17 cellular contexts compared by ENCODE assay signal in the genomic region with DNA sequence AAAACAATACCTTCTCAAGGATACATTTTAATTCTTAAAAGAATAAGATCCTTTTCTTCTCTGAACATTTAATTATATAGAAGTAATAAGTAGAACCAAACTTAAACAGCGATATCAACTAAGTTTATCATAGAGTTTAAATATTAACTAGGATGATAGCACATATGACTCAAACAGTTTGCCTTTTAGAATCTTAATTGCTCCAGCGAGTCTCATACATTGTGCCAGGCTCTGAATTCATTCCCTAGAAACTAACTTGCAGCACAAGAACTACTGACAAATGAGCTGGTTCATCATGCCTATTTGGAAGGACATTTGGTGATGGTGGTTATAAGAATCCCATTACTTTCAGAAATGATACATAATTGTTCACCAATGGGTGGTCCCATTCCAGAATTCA.
"Had no signal": no experiment of that assay in that cellular context is flagged by ENCODE, and none has a peak within 500 bp of the region (broad histone marks: within the 10 kb centered on the region; RNA-seq: fewer than 3 reads in every experiment).

No MANE protein-coding gene starts in this region.

- H3K4me3 Mint-ChIP-seq: dendritic cell treated with granulocyte-macrophage colony-stimulating factor and Interleukin-4, amounts not matched to agents 40 ng/mL and 50 ng/mL, for 4 days; mesothelial cell of epicardium had no signal

- H3K4me3 ChIP-seq: colonic mucosa, dorsolateral prefrontal cortex, esophagus muscularis mucosa, gastroesophageal sphincter, heart left ventricle, left lung, lower lobe of right lung had no signal

- H3K9me3 ChIP-seq: colonic mucosa, esophagus muscularis mucosa, gastroesophageal sphincter, heart left ventricle, left lung, lower lobe of right lung had no signal

- H3K27ac Mint-ChIP-seq: dendritic cell treated with granulocyte-macrophage colony-stimulating factor and Interleukin-4, amounts not matched to agents 40 ng/mL and 50 ng/mL, for 4 days; mesothelial cell of epicardium had no signal

- ATAC-seq: foreskin keratinocyte, gastroesophageal sphincter, heart left ventricle, left lung, left ventricle myocardium superior, lower lobe of right lung had no signal

- H3K9me3 Mint-ChIP-seq: dendritic cell treated with granulocyte-macrophage colony-stimulating factor and Interleukin-4, amounts not matched to agents 40 ng/mL and 50 ng/mL, for 4 days; mesothelial cell of epicardium had no signal

- H3K27me3 Mint-ChIP-seq: dendritic cell treated with granulocyte-macrophage colony-stimulating factor and Interleukin-4, amounts not matched to agents 40 ng/mL and 50 ng/mL, for 4 days had no signal

- H3K27ac ChIP-seq: colonic mucosa, dorsolateral prefrontal cortex, esophagus muscularis mucosa, foreskin keratinocyte, gastroesophageal sphincter, heart left ventricle, left lung, lower lobe of right lung had no signal

- H3K27me3 ChIP-seq: colonic mucosa, dorsolateral prefrontal cortex, esophagus muscularis mucosa, foreskin keratinocyte, gastroesophageal sphincter, heart left ventricle, left lung had no signal

- H3K36me3 Mint-ChIP-seq: mesothelial cell of epicardium had no signal

- H3K36me3 ChIP-seq: colonic mucosa, esophagus muscularis mucosa, gastroesophageal sphincter, heart left ventricle, left lung, lower lobe of right lung had no signal

- H3K4me1 ChIP-seq: colonic mucosa, esophagus muscularis mucosa, foreskin keratinocyte, gastroesophageal sphincter, heart left ventricle, left lung, lower lobe of right lung had no signal

- DNase-seq: cerebellar nuclear complex; colonic mucosa; cortex of kidney; dorsolateral prefrontal cortex; effector CD4-positive, alpha-beta T cell; effector memory CD4-positive, alpha-beta T cell; foreskin keratinocyte; heart left ventricle; hippocampal formation; left lung; left ventricle myocardium superior; lower lobe of right lung; mesenchymal stem cell had no signal
